17 cellular contexts compared by ENCODE assay signal in genomic region chr18:36518839-36519238, GRCh38.
DNase-seq lines count a peak whose midpoint lies in the region; ATAC-seq and TF ChIP-seq lines count a peak whose summit lies in the region.
"Had no signal": no experiment of that assay in that cellular context is flagged by ENCODE, and none has a peak within 500 bp of the region (broad histone marks: within the 10 kb centered on the region; RNA-seq: fewer than 3 reads in every experiment).

No MANE protein-coding gene starts in this region.

- peak overlapping the region; percentile 41 to 62 for H3K27ac ChIP-seq in right atrium auricular region
- H3K27ac ChIP-seq in prostate gland = no peak overlapping the region
- H3K27ac ChIP-seq in Karpas-422 (ENCODE audit: low read length) = no peak overlapping the region
- H3K27ac ChIP-seq: tibial nerve had no signal

- H3K36me3 ChIP-seq in right atrium auricular region (no peaks in the 10 kb centered on the region), prostate gland (no peaks in the 10 kb centered on the region), Karpas-422 (ENCODE audit: insufficient read depth, low read length) (no peaks in the 10 kb centered on the region)
- H3K36me3 ChIP-seq: tibial nerve had no signal

- H3K27me3 ChIP-seq in right atrium auricular region (no peaks in the 10 kb centered on the region), prostate gland (replicated peaks; ENCODE audit: insufficient read depth) (no peaks in the 10 kb centered on the region), Karpas-422 (ENCODE audit: low read length) (no peaks in the 10 kb centered on the region)
- H3K27me3 ChIP-seq: tibial nerve had no signal

- H3K27ac Mint-ChIP-seq in HFFc6 (peak overlapping the region; percentile 69), WTC11 (peak overlapping the region; percentile 50; the same call in 1 of the 2 replicates)
- H3K27ac Mint-ChIP-seq: CD4-positive, CD25-positive, alpha-beta regulatory T cell; stimulated activated naive B cell treated with anti-CD40 and anti-IgM and Interleukin-4, amounts not matched to agents 10 μg/mL and 1 μg/mL and 100 μg/mL, for 72 hours had no signal

- no peak overlapping the region for H3K9ac ChIP-seq in Karpas-422 (ENCODE audit: low read length)

- no peak overlapping the region for H3K4me3 ChIP-seq in right atrium auricular region
- no peak overlapping the region for H3K4me3 ChIP-seq in prostate gland
- H3K4me3 ChIP-seq in Karpas-422 (ENCODE audit: low read length) = no peak overlapping the region
- H3K4me3 ChIP-seq: tibial nerve had no signal

- H3K9me3 ChIP-seq in right atrium auricular region (no peaks in the 10 kb centered on the region), prostate gland (no peaks in the 10 kb centered on the region), Karpas-422 (ENCODE audit: low read length) (no peaks in the 10 kb centered on the region)
- H3K9me3 ChIP-seq: tibial nerve had no signal

- TF ChIP-seq POLR2A in prostate gland (IDR thresholded peaks at IDR 0.05) = no peak

- H2AFZ ChIP-seq in Karpas-422 (ENCODE audit: low read length) = no peak overlapping the region

- TF ChIP-seq CTCF in HFFc6 (IDR thresholded peaks at IDR 0.05) (peak; percentile 17; the same call in 1 of the 2 replicates), WTC11 (IDR thresholded peaks at IDR 0.05) (no peak), right atrium auricular region (IDR thresholded peaks at IDR 0.05) (no peak), prostate gland (IDR thresholded peaks at IDR 0.05) (no peak)

- DNase-seq in AG08395 (ENCODE audit: low spot score) (peak; percentile 12), HFFc6 (no peak), WTC11 (ENCODE audit: low spot score) (no peak), right atrium auricular region (ENCODE audit: low spot score) (no peak), prostate gland (ENCODE audit: low spot score) (no peak), Karpas-422 (no peak), NCI-H1092 (lab: John Stamatoyannopoulos, UW) (no peak)
- DNase-seq in activated CD4-positive, alpha-beta T cell treated with anti-CD3 and anti-CD28 coated beads for 48 hours = no peak
- DNase-seq: activated gamma-delta T cell treated with Interleukin-2 at 50 U/mL for 16 hours; amygdala; CD4-positive, CD25-positive, alpha-beta regulatory T cell; DMS153; GOT3; NCI-H2171; NCI-H748 treated with DMSO at 0.1 percent for 48 hours; stimulated activated naive B cell treated with anti-CD40 and anti-IgM and Interleukin-4, amounts not matched to agents 10 μg/mL and 1 μg/mL and 100 μg/mL, for 72 hours had no signal

- H4K20me1 ChIP-seq in Karpas-422 (ENCODE audit: insufficient read depth, low read depth, low read length) = no peaks in the 10 kb centered on the region

- H3K4me1 Mint-ChIP-seq in HFFc6 (ENCODE audit: low read depth) (peaks cover 48% of the 10 kb centered on the region), WTC11 (peaks cover 33% of the 10 kb centered on the region)
- H3K4me1 Mint-ChIP-seq: CD4-positive, CD25-positive, alpha-beta regulatory T cell; stimulated activated naive B cell treated with anti-CD40 and anti-IgM and Interleukin-4, amounts not matched to agents 10 μg/mL and 1 μg/mL and 100 μg/mL, for 72 hours had no signal

- H3K4me2 ChIP-seq in Karpas-422 (ENCODE audit: low read depth, low read length, poor library complexity, severe bottlenecking) = no peak overlapping the region

- H3K79me2 ChIP-seq in Karpas-422 (ENCODE audit: low read length) = no peaks in the 10 kb centered on the region

- H3K36me3 Mint-ChIP-seq in HFFc6 (ENCODE audit: low read depth) (peaks cover 21% of the 10 kb centered on the region), WTC11 (no peaks in the 10 kb centered on the region)
- H3K36me3 Mint-ChIP-seq: CD4-positive, CD25-positive, alpha-beta regulatory T cell; stimulated activated naive B cell treated with anti-CD40 and anti-IgM and Interleukin-4, amounts not matched to agents 10 μg/mL and 1 μg/mL and 100 μg/mL, for 72 hours had no signal

- H3K9me2 ChIP-seq in Karpas-422 (replicated peaks; ENCODE audit: insufficient read depth, low read length) = no peaks in the 10 kb centered on the region

- intact Hi-C loops in prostate gland (cut with DNase I) = no loop called here

- no peak for ATAC-seq in WTC11
- ATAC-seq: stimulated activated naive B cell treated with anti-CD40 and anti-IgM and Interleukin-4, amounts not matched to agents 10 μg/mL and 1 μg/mL and 100 μg/mL, for 72 hours had no signal

- H3K27me3 Mint-ChIP-seq in HFFc6 (ENCODE audit: insufficient read depth) (no peaks in the 10 kb centered on the region; the same call in 1 of the 2 replicates), WTC11 (ENCODE audit: low read depth) (no peaks in the 10 kb centered on the region)

- H3K4me1 ChIP-seq in right atrium auricular region (peaks cover 0 to 16% of the 10 kb centered on the region in 2 donors), prostate gland (replicated peaks) (no peaks in the 10 kb centered on the region), Karpas-422 (ENCODE audit: low read length) (no peaks in the 10 kb centered on the region)

- POLR2A ChIA-PET in WTC11 (lab: Charles Lee) = no interaction called here

- CTCF ChIA-PET in WTC11 (lab: Charles Lee) = interaction anchor here (0.5 kb wide), 1 partner anchor 494 kb away, joined by 4 read pairs; no protein-coding TSS in a partner anchor

- 74% methylated on average over 3 of the region's 3 CpGs for WGBS in prostate gland

- H3K4me3 Mint-ChIP-seq in HFFc6 (peak overlapping the region; percentile 37), WTC11 (no peak overlapping the region)
- H3K4me3 Mint-ChIP-seq: CD4-positive, CD25-positive, alpha-beta regulatory T cell; stimulated activated naive B cell treated with anti-CD40 and anti-IgM and Interleukin-4, amounts not matched to agents 10 μg/mL and 1 μg/mL and 100 μg/mL, for 72 hours had no signal

- H3K9me3 Mint-ChIP-seq in HFFc6 (no peaks in the 10 kb centered on the region), WTC11 (0 out of 2 replicates have a peak, but pooled peaks cover 7% of the 10 kb centered on the region)
- H3K9me3 Mint-ChIP-seq: stimulated activated naive B cell treated with anti-CD40 and anti-IgM and Interleukin-4, amounts not matched to agents 10 μg/mL and 1 μg/mL and 100 μg/mL, for 72 hours had no signal

TF ChIP-seq in WTC11, 78 proteins besides CTCF, POLR2A, EP300 and RAD21:
- TF ChIP-seq CREB1 (CRISPR knock-in tag; IDR thresholded peaks at IDR 0.05) = no peak
- no peak for TF ChIP-seq STAT6 (CRISPR knock-in tag; conservative IDR thresholded peaks at IDR 0.05; ENCODE audit: low read depth)
- TF ChIP-seq NR3C1 (CRISPR knock-in tag; conservative IDR thresholded peaks at IDR 0.05; ENCODE audit: low read depth) = no peak
- no peak for TF ChIP-seq MYBL2 (CRISPR knock-in tag; IDR thresholded peaks at IDR 0.05)
- TF ChIP-seq ZNF423 (CRISPR knock-in tag; IDR thresholded peaks at IDR 0.05) = no peak

Comparison
In these comparisons a context has a peak if more than half of its experiments do, and no peak if none do; other contexts are left out.
1. H3K27ac ChIP-seq: peak in right atrium auricular region (2 of 2); none in prostate gland (0 of 2) and Karpas-422 (single experiment).